8 cellular contexts compared by ENCODE assay signal in the genomic region with DNA sequence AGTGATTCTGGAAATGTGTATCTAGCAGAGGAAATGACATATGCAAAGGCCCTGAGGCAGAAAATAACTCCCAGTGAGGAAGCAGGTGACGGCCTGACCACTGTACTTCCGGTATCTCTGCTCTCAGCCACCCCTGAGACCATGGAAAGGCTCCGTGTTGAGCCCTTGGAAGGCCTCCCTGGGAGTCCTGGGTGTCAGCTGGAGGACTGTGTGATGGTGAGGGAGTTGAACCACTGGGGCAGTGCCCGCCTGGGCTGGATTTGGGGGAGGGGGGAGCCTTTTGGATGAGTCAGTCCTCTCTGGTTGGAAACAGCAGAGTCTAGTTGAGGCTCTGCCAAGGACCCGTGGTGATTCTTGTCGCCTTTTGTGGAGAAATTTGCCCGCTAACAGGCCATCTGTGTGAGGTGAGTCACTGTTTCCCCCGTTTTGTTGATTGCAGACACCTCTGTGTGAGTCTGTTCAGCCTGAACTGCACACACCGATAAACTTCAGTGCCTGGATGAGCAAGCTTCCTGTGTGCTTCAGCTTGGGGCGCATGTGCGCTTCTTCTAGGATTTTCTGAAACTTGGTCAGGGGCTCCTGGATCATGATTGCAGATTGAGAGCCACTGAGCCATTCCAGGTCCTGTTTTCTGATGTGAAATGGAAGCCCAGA.
DNase-seq lines count a peak whose midpoint lies in the region; ATAC-seq and TF ChIP-seq lines count a peak whose summit lies in the region.

No MANE protein-coding gene starts in this region.

- peak; percentile 67 for DNase-seq in AG09319 (ENCODE audit: extremely low read depth, low read depth)
- peak; percentile 87 for DNase-seq in RPMI8226
- DNase-seq in activated effector memory CD4-positive, alpha-beta T cell treated with anti-CD3 and anti-CD28 coated beads, Interleukin-2, amount 50 U/mL, for 16 hours, result peak; percentile 92
- peak; percentile 79 for DNase-seq in left cardiac atrium
- peak; percentile 91 for DNase-seq in stimulated activated CD4-positive, alpha-beta T cell treated with anti-CD3 and anti-CD28 coated beads, Interleukin-15, amount 100 ng/mL, for 24 hours
- no peak for DNase-seq in NCI-H1092 (lab: John Stamatoyannopoulos, UW)

- TF ChIP-seq CTCF in AG09319 (IDR thresholded peaks at IDR 0.05; ENCODE audit: low read depth, low read length), result no peak; the same call in 1 of the 2 replicates

- ATAC-seq in GM19035 (IDR thresholded peaks at IDR 0.05; ENCODE audit: unreplicated experiment), result peak; percentile 56
- peak; percentile 53 for ATAC-seq in HG03196 (IDR thresholded peaks at IDR 0.05; ENCODE audit: unreplicated experiment)
- peak; percentile 69 to 83 for ATAC-seq in left cardiac atrium

- intact Hi-C loops in left cardiac atrium (cut with DNase I), result no loop called here
